ENCODE assay signal across 14 cellular contexts in the genomic region with DNA sequence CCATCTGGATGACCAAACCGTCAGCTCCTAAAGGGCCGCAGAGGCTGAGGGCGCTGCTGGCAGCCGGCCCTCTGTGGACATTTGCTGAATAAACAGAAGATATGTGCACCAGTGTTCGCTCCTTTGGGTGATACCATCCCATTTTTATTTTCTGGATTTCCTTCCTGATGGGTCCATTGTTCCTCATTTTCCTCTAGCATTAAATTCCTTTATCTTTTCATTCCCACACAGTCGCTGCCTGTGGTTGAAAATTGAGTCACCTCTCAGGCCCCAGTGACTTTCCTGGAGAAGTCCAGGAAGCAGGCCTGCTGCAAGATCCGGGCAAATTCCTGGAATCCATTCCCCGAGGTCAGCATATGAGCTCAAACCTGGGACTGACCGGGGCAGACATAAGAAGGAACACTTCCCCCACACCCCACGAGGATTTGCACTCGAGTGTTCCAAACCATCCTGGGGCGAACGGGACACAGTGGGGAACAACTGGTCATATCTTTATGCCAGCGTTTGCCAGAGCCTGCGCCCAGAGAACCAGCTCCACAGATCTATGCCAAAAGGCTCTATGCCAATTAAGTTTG.
DNase-seq lines count a peak whose midpoint lies in the region; ATAC-seq, FAIRE-seq and TF ChIP-seq lines count a peak whose summit lies in the region.
"Had no signal": no experiment of that assay in that cellular context is flagged by ENCODE, and none has a peak within 500 bp of the region (broad histone marks: within the 10 kb centered on the region; RNA-seq: fewer than 3 reads in every experiment).

No MANE protein-coding gene starts in this region.

- H3K4me1 ChIP-seq in pancreas (peaks cover 0 to 5% (median 0%) of the 10 kb centered on the region in 3 donors), transverse colon (peaks cover 0 to 12% (median 0%) of the 10 kb centered on the region in 4 donors)
- no peaks in the 10 kb centered on the region for H3K4me1 ChIP-seq in CD4-positive, alpha-beta memory T cell (ENCODE audit: insufficient read depth, low read length)

- no peaks in the 10 kb centered on the region for H3K36me3 ChIP-seq in pancreas
- H3K36me3 ChIP-seq in CD4-positive, alpha-beta memory T cell (ENCODE audit: insufficient read depth, low read length), result no peaks in the 10 kb centered on the region
- no peaks in the 10 kb centered on the region for H3K36me3 ChIP-seq in transverse colon

- H3K27ac ChIP-seq in pancreas (no peak overlapping the region), transverse colon (peak overlapping the region in 1 of 4 donors; percentile 21)
- H3K27ac ChIP-seq in CD4-positive, alpha-beta memory T cell (ENCODE audit: low read depth, low read length), result no peak overlapping the region
- H3K27ac ChIP-seq: KMS-11 had no signal

- DNase-seq in ELF-1 (ENCODE audit: low read depth, low spot score), result peak; percentile 23
- DNase-seq in NCI-H226, result peak; percentile 56
- peak; percentile 89 to 93 for DNase-seq in dermis microvascular lymphatic vessel endothelial cell (ENCODE audit: low read depth in 2 of 2)
- no peak for DNase-seq in pancreas
- DNase-seq in CD4-positive, alpha-beta memory T cell, result no peak
- no peak for DNase-seq in transverse colon
- DNase-seq in NCI-H82 (lab: John Stamatoyannopoulos, UW), result no peak
- DNase-seq: amniotic stem cell; NCI-H524 treated with DMSO at 0.1 percent for 48 hours; stimulated activated CD4-positive, alpha-beta T cell treated with anti-CD3 and anti-CD28 coated beads, Interleukin-4, amount 100 ng/mL, for 4 hours; T-cell had no signal

- no peaks in the 10 kb centered on the region for H3K9me3 Mint-ChIP-seq in CD4-positive, alpha-beta memory T cell

- WGBS in pancreas, 2 donors, result 44 to 50% methylated on average over 15 of the region's 15 CpGs
- 51 to 76% methylated on average over 5 to 14 of the region's 15 CpGs for WGBS in transverse colon (ENCODE audit: low coverage in 1 of 2), 2 donors

- FAIRE-seq in pancreas (lab: Jason Lieb, UNC), result no peak
- FAIRE-seq: D721Med had no signal

- peaks cover 0 to 9% (median 4%) of the 10 kb centered on the region in 4 donors for H3K4me1 Mint-ChIP-seq in CD4-positive, alpha-beta memory T cell

- H3K9me3 ChIP-seq in pancreas, result no peaks in the 10 kb centered on the region
- no peaks in the 10 kb centered on the region for H3K9me3 ChIP-seq in CD4-positive, alpha-beta memory T cell (ENCODE audit: control insufficient read depth in 1 of 2, low read length in 2 of 2)
- no peaks in the 10 kb centered on the region for H3K9me3 ChIP-seq in transverse colon

- no peak overlapping the region for H3K4me3 ChIP-seq in pancreas
- H3K4me3 ChIP-seq in CD4-positive, alpha-beta memory T cell (ENCODE audit: low read length in 2 of 2), result no peak overlapping the region
- no peak overlapping the region for H3K4me3 ChIP-seq in transverse colon

- no peak overlapping the region for H3K4me3 Mint-ChIP-seq in CD4-positive, alpha-beta memory T cell
- H3K4me3 Mint-ChIP-seq: T-cell had no signal

- TF ChIP-seq EP300 in transverse colon (IDR thresholded peaks at IDR 0.05; ENCODE audit: low read depth), result no peak

- CTCF ChIA-PET in CD4-positive, alpha-beta memory T cell (lab: Charles Lee; ENCODE audit: partially characterized antibody), result interaction anchor here (0.7 kb wide), 1 partner anchor 14 kb away, joined by 3 read pairs; no protein-coding TSS in a partner anchor

- peaks cover 0 to 2% of the 10 kb centered on the region in 2 donors for H3K27me3 Mint-ChIP-seq in CD4-positive, alpha-beta memory T cell
- H3K27me3 Mint-ChIP-seq: T-cell had no signal

- no peaks in the 10 kb centered on the region for H3K27me3 ChIP-seq in pancreas
- H3K27me3 ChIP-seq in CD4-positive, alpha-beta memory T cell (ENCODE audit: insufficient read depth, low read length), result no peaks in the 10 kb centered on the region
- H3K27me3 ChIP-seq in transverse colon, result no peaks in the 10 kb centered on the region

- TF ChIP-seq POLR2A in transverse colon (IDR thresholded peaks at IDR 0.05), result no peak

- H3K36me3 Mint-ChIP-seq in CD4-positive, alpha-beta memory T cell, result no peaks in the 10 kb centered on the region
- H3K36me3 Mint-ChIP-seq: T-cell had no signal

- TF ChIP-seq CTCF in pancreas (IDR thresholded peaks at IDR 0.05) (no peak), transverse colon (IDR thresholded peaks at IDR 0.05) (no peak)

- ATAC-seq in pancreas (peak in 3 of 4 donors; percentile 63 to 84 (median 82)), HG02763 (IDR thresholded peaks at IDR 0.05; ENCODE audit: unreplicated experiment) (no peak)
- ATAC-seq: T-cell had no signal

- POLR2A ChIA-PET in CD4-positive, alpha-beta memory T cell (lab: Charles Lee; ENCODE audit: partially characterized antibody), result no interaction called here

- in situ Hi-C loops in transverse colon (cut with MboI; ENCODE audit: low pct_ligation_motif_present in 1 of 4, low pct_unique_long_range_greater_than_20kb in 1 of 4, low sequenced_read_pairs in 3 of 4), result no loop called here

- intact Hi-C loops in pancreas (cut with DNase I) (no loop called here), transverse colon (cut with DNase I; ENCODE audit: low total_unique reads) (no loop called here)
- intact Hi-C loops in CD4-positive, alpha-beta memory T cell (cut with micrococcal nuclease), result no loop called here

- no peak overlapping the region for H3K27ac Mint-ChIP-seq in CD4-positive, alpha-beta memory T cell
- H3K27ac Mint-ChIP-seq: T-cell had no signal

Comparison
In these comparisons a context has a peak if more than half of its experiments do, and no peak if none do; other contexts are left out.
1. DNase-seq: peak in ELF-1 (single experiment), NCI-H226 (single experiment) and dermis microvascular lymphatic vessel endothelial cell (2 of 2); none in pancreas (0 of 6), CD4-positive, alpha-beta memory T cell (0 of 5), transverse colon (single experiment) and NCI-H82 (single experiment).